In genomic region chr10:97426776-97427570, GRCh38 we compare ENCODE assay signal across 8 cellular contexts. TPM values are rescaled to one million over a fixed set of nuclear protein-coding genes. Genes with fewer than 3 reads are reported as not detected.
DNase-seq lines count a peak whose midpoint lies in the region; ATAC-seq lines count a peak whose summit lies in the region.

No MANE protein-coding gene starts in this region.

- DNase-seq in activated CD8-positive, alpha-beta memory T cell treated with anti-CD3 and anti-CD28 coated beads for 24 hours = peak; percentile 68
- no peak for DNase-seq in activated CD8-positive, alpha-beta memory T cell treated with anti-CD3 and anti-CD28 coated beads, Interleukin-2, amount 50 U/mL, for 4 hours
- DNase-seq in activated naive CD4-positive, alpha-beta T cell treated with anti-CD3 and anti-CD28 coated beads, Interleukin-2, amount 50 U/mL, for 72 hours (ENCODE audit: low spot score in 2 of 2) = no peak
- no peak for DNase-seq in stimulated activated naive B cell treated with anti-CD40 and anti-IgM and Interleukin-4, amounts not matched to agents 10 μg/mL and 1 μg/mL and 100 μg/mL, for 72 hours
- DNase-seq in NCI-H2196 (lab: John Stamatoyannopoulos, UW; ENCODE audit: unreplicated experiment) (no peak), NCI-H1105 (lab: John Stamatoyannopoulos, UW) (no peak), COLO829 (ENCODE audit: low spot score) (no peak)

- H3K9me3 Mint-ChIP-seq in activated naive CD4-positive, alpha-beta T cell treated with anti-CD3 and anti-CD28 coated beads, Interleukin-2, amount 50 U/mL, for 72 hours = no peaks in the 10 kb centered on the region
- no peaks in the 10 kb centered on the region for H3K9me3 Mint-ChIP-seq in stimulated activated naive B cell treated with anti-CD40 and anti-IgM and Interleukin-4, amounts not matched to agents 10 μg/mL and 1 μg/mL and 100 μg/mL, for 72 hours

- H3K4me3 ChIP-seq in iPS-11a (ENCODE audit: low read depth, low read length) = peak overlapping the region; percentile 97

- H3K36me3 Mint-ChIP-seq in activated naive CD4-positive, alpha-beta T cell treated with anti-CD3 and anti-CD28 coated beads, Interleukin-2, amount 50 U/mL, for 72 hours = peaks cover 45 to 63% of the 10 kb centered on the region in 2 donors
- H3K36me3 Mint-ChIP-seq in stimulated activated naive B cell treated with anti-CD40 and anti-IgM and Interleukin-4, amounts not matched to agents 10 μg/mL and 1 μg/mL and 100 μg/mL, for 72 hours = peaks cover 8 to 26% of the 10 kb centered on the region in 2 donors

- H3K4me1 Mint-ChIP-seq in stimulated activated naive B cell treated with anti-CD40 and anti-IgM and Interleukin-4, amounts not matched to agents 10 μg/mL and 1 μg/mL and 100 μg/mL, for 72 hours = peaks cover 13 to 40% of the 10 kb centered on the region in 2 donors

- ATAC-seq in activated naive CD4-positive, alpha-beta T cell treated with anti-CD3 and anti-CD28 coated beads, Interleukin-2, amount 50 U/mL, for 72 hours = no peak
- ATAC-seq in stimulated activated naive B cell treated with anti-CD40 and anti-IgM and Interleukin-4, amounts not matched to agents 10 μg/mL and 1 μg/mL and 100 μg/mL, for 72 hours (replicated peaks) = no peak

- peak overlapping the region; percentile 96 to 99 for H3K27ac Mint-ChIP-seq in activated naive CD4-positive, alpha-beta T cell treated with anti-CD3 and anti-CD28 coated beads, Interleukin-2, amount 50 U/mL, for 72 hours
- H3K27ac Mint-ChIP-seq in stimulated activated naive B cell treated with anti-CD40 and anti-IgM and Interleukin-4, amounts not matched to agents 10 μg/mL and 1 μg/mL and 100 μg/mL, for 72 hours = peak overlapping the region; percentile 95

- H3K4me3 Mint-ChIP-seq in stimulated activated naive B cell treated with anti-CD40 and anti-IgM and Interleukin-4, amounts not matched to agents 10 μg/mL and 1 μg/mL and 100 μg/mL, for 72 hours = peak overlapping the region; percentile 86 to 89

- no peaks in the 10 kb centered on the region for H3K27me3 Mint-ChIP-seq in stimulated activated naive B cell treated with anti-CD40 and anti-IgM and Interleukin-4, amounts not matched to agents 10 μg/mL and 1 μg/mL and 100 μg/mL, for 72 hours

RNA-seq across cellular contexts. Expression of gene PGAM1, which starts 1.0 kb away (rescaled TPM):
- 1,000 to 10,000 TPM in 1 of 2 donors, 100 to 1,000 TPM in 1; 610 to 1,410 TPM for total RNA-seq in activated naive CD4-positive, alpha-beta T cell treated with anti-CD3 and anti-CD28 coated beads, Interleukin-2, amount 50 U/mL, for 72 hours

RNA-seq across cellular contexts. Expression of gene EXOSC1, which starts 18.8 kb away (rescaled TPM):
- 10 to 100 TPM; 41.3 to 58.0 TPM for total RNA-seq in activated naive CD4-positive, alpha-beta T cell treated with anti-CD3 and anti-CD28 coated beads, Interleukin-2, amount 50 U/mL, for 72 hours

RNA-seq across cellular contexts. Expression of gene ZDHHC16, which starts 19.0 kb away (rescaled TPM):
- total RNA-seq in activated naive CD4-positive, alpha-beta T cell treated with anti-CD3 and anti-CD28 coated beads, Interleukin-2, amount 50 U/mL, for 72 hours = 10 to 100 TPM; 25.4 to 45.0 TPM

RNA-seq across cellular contexts. Expression of gene RRP12, which starts 25.8 kb away (rescaled TPM):
- total RNA-seq in activated naive CD4-positive, alpha-beta T cell treated with anti-CD3 and anti-CD28 coated beads, Interleukin-2, amount 50 U/mL, for 72 hours = 10 to 100 TPM; 41.4 to 43.1 TPM
